Comparison of ENCODE assay signal across 20 cellular contexts in genomic region chr15:79064496-79064895, GRCh38. TPM values are rescaled to one million over a fixed set of nuclear protein-coding genes. Genes with fewer than 3 reads are reported as not detected.
"Had no signal": no experiment of that assay in that cellular context is flagged by ENCODE, and none has a peak within 500 bp of the region (broad histone marks: within the 10 kb centered on the region; RNA-seq: fewer than 3 reads in every experiment).

No MANE protein-coding gene starts in this region.

- H3K4me1 Mint-ChIP-seq: naive thymus-derived CD4-positive, alpha-beta T cell had no signal

- DNase-seq: effector CD8-positive, alpha-beta T cell; foreskin melanocyte; heart right ventricle; left cardiac atrium; left ventricle myocardium inferior; lower lobe of right lung; mesenchymal stem cell; naive thymus-derived CD4-positive, alpha-beta T cell; ovary; right cardiac atrium; small intestine; stimulated activated CD4-positive, alpha-beta T cell treated with anti-CD3 and anti-CD28 coated beads, Interleukin-12 subunit alpha, Interleukin-12 subunit beta, amount 100 ng/mL, for 4 hours; stimulated activated naive CD4-positive, alpha-beta T cell; transverse colon had no signal

- H3K27ac Mint-ChIP-seq: naive thymus-derived CD4-positive, alpha-beta T cell; progenitor cell of endocrine pancreas had no signal

- H3K36me3 Mint-ChIP-seq: naive thymus-derived CD4-positive, alpha-beta T cell had no signal

- H3K9me3 Mint-ChIP-seq: neural crest cell had no signal

- ATAC-seq: heart right ventricle; left cardiac atrium; lower lobe of right lung; naive thymus-derived CD4-positive, alpha-beta T cell; right cardiac atrium had no signal

- FAIRE-seq: keratinocyte, small intestine had no signal

- H3K4me3 Mint-ChIP-seq: naive thymus-derived CD4-positive, alpha-beta T cell; neural crest cell had no signal

- H3K36me3 ChIP-seq: heart right ventricle, left ventricle myocardium inferior, lower lobe of right lung, ovary, thoracic aorta, transverse colon had no signal

- H3K9me3 ChIP-seq: heart right ventricle, left ventricle myocardium inferior, lower lobe of right lung, ovary, thoracic aorta, transverse colon had no signal

- H3K4me3 ChIP-seq: coronary artery, heart right ventricle, left ventricle myocardium inferior, lower lobe of right lung, ovary, thoracic aorta, transverse colon had no signal

- H3K27ac ChIP-seq: coronary artery, heart right ventricle, left ventricle myocardium inferior, lower lobe of right lung, ovary, thoracic aorta, transverse colon had no signal

- H3K27me3 ChIP-seq: ovary, transverse colon had no signal

RNA-seq across cellular contexts. Expression of gene RASGRF1, which starts 26.1 kb away (rescaled TPM):
- total RNA-seq: left cardiac atrium, left ventricle myocardium inferior, mononuclear cell, thoracic aorta had no signal
- polyA plus RNA-seq: naive thymus-derived CD4-positive, alpha-beta T cell had no signal
